Comparison of ENCODE assay signal across 24 cellular contexts in the genomic region with DNA sequence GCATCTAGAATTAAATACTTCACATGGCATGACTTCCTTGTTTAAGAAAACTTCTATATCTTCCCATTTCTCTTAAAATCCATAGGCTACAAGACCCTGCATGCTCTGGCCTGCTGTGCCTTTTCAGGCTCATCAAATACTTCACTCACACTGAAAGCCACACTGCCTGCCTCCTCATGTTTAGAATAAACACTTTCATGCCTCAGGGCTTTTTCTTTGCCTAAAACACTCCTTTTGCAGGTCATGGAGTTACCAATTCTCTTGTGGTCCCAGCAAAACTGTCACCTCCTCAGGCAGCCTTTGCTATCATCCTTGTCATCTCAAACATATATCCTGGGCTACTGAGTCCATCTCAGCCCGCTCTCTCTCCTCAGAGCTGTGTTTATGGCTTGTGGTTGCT. TPM values are rescaled to one million over a fixed set of nuclear protein-coding genes. Genes with fewer than 3 reads are reported as not detected.
DNase-seq lines count a peak whose midpoint lies in the region; TF ChIP-seq lines count a peak whose summit lies in the region.
"Had no signal": no experiment of that assay in that cellular context is flagged by ENCODE, and none has a peak within 500 bp of the region (broad histone marks: within the 10 kb centered on the region; RNA-seq: fewer than 3 reads in every experiment).

No MANE protein-coding gene starts in this region.

- no peaks in the 10 kb centered on the region for H3K9me3 ChIP-seq in SJCRH30 (replicated peaks)
- H3K9me3 ChIP-seq: colonic mucosa, neutrophil, prostate gland had no signal

- peaks cover 10% of the 10 kb centered on the region; the same call in 1 of the 2 replicates for H3K4me1 ChIP-seq in SJCRH30
- H3K4me1 ChIP-seq: colonic mucosa, prostate gland had no signal

- DNase-seq in DMS79 treated with DMSO at 0.1 percent for 48 hours (lab: John Stamatoyannopoulos, UW) (peak; percentile 45), DMS79 (lab: John Stamatoyannopoulos, UW) (no peak), NCI-H69 (lab: John Stamatoyannopoulos, UW) (peak; percentile 50), epithelial cell of esophagus (ENCODE audit: low read depth) (peak; percentile 79), SJCRH30 (no peak), T-helper 1 cell (no peak)
- no peak for DNase-seq in activated CD4-positive, alpha-beta T cell treated with anti-CD3 and anti-CD28 coated beads for 48 hours
- DNase-seq: activated CD4-positive, alpha-beta T cell treated with anti-CD3 and anti-CD28 coated beads, Interleukin-2, amount 50 U/mL, for 1 hour; activated CD8-positive, alpha-beta memory T cell treated with anti-CD3 and anti-CD28 coated beads, Interleukin-2, amount 10 ng/mL, durations not matched to agents 7 days and 5 days; activated naive CD4-positive, alpha-beta T cell; activated T-cell treated with anti-CD3 and anti-CD28 coated beads, Interleukin-2, amount 50 U/mL, for 48 hours; colonic mucosa; effector CD8-positive, alpha-beta T cell; KG1; left colon; NCI-H1417 treated with DMSO at 0.1 percent for 48 hours; NCI-H2081; stimulated activated naive CD4-positive, alpha-beta T cell treated with Interleukin-2 at 50 U/mL for 16 hours had no signal

- no peaks in the 10 kb centered on the region for H3K27me3 ChIP-seq in SJCRH30
- H3K27me3 ChIP-seq: colonic mucosa, hepatocyte had no signal

- H3K4me3 ChIP-seq in epithelial cell of esophagus (ENCODE audit: low read length) = no peak overlapping the region
- H3K4me3 ChIP-seq in SJCRH30 = no peak overlapping the region
- H3K4me3 ChIP-seq: colonic mucosa, hepatocyte, prostate gland had no signal

- H3K27ac ChIP-seq in temporal lobe (ENCODE audit: low read depth, low read length) (peak overlapping the region; percentile 3), SJCRH30 (no peak overlapping the region)
- H3K27ac ChIP-seq: 22Rv1, colonic mucosa, hepatocyte, neutrophil, prostate gland, RWPE1 had no signal

- no peak for TF ChIP-seq CTCF in epithelial cell of esophagus (IDR thresholded peaks at IDR 0.05; ENCODE audit: insufficient read depth, low read depth, low read length, missing control alignments)

- H3K36me3 ChIP-seq in SJCRH30 = no peaks in the 10 kb centered on the region
- H3K36me3 ChIP-seq: colonic mucosa, neutrophil, prostate gland had no signal

RNA-seq across cellular contexts. Expression of gene SGIP1, which starts 5.5 kb away (rescaled TPM):
- total RNA-seq in temporal lobe = 78.2 TPM
- 0.05 and 0.18 TPM in 2 replicates for total RNA-seq in SJCRH30 (2014; rRNA removed; shearing (Covaris generic))
- total RNA-seq: activated CD8-positive, alpha-beta memory T cell treated with anti-CD3 and anti-CD28 coated beads, Interleukin-2, amount 10 ng/mL, durations not matched to agents 7 days and 5 days had no signal

Comparison
In these comparisons a context has a peak if more than half of its experiments do, and no peak if none do; other contexts are left out.
1. DNase-seq: peak in DMS79 treated with DMSO at 0.1 percent for 48 hours (single experiment), NCI-H69 (single experiment) and epithelial cell of esophagus (single experiment); none in DMS79 (single experiment), SJCRH30 (0 of 2), T-helper 1 cell (0 of 5) and activated CD4-positive, alpha-beta T cell treated with anti-CD3 and anti-CD28 coated beads for 48 hours (single experiment).
2. RNA of gene SGIP1, which starts 5.5 kb away (total RNA-seq): 78.2 TPM in temporal lobe (single experiment); 0.05 to 0.18 TPM in SJCRH30; every median in the first group is over 10 times any median in the second.